8 cellular contexts compared by ENCODE assay signal in the genomic region with DNA sequence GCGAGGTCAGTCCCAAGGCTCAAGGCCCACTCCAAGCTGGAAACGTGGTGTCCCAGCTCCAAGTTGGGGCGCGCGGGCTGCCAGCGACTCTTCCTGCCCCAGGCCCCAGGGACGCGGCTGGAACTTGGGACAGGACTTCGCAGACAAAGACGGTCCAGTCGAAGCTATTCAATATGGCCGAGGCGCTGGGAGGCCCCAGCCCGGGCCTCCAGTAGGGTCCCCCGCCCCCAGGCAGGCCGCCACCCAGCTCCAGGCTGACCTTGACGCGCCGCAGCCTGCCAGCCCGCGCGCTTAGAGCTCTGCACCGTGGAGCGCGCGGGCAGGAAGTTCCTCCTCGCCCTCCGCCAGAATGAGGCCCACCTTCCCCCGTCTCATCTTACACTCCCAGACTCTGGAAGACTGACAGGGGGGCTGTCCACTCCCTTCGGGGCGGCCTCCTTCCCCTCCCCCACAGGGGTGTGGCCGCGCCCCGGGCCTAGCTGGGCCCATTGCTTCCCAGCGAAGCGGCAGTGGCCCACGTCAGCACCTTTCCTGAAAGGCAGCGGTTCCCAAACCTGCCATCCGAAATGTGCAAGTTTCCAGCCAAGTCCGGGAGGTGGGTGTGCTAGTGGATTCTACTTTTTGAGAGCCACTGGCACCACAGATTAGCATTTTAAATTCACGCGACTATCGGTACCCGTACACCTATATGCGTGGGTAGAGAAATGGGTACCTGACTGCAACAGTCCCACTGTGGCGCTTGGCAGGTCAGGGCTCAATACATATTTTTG. TPM values are rescaled to one million over a fixed set of nuclear protein-coding genes. Genes with fewer than 3 reads are reported as not detected.
DNase-seq lines count a peak whose midpoint lies in the region; FAIRE-seq and TF ChIP-seq lines count a peak whose summit lies in the region.

TSS of gene CCDC8 (minus strand) at position 303 of the 770 bp plus-strand sequence. CDS start 754 bp downstream, outside the sequence.

- H3K4me1 Mint-ChIP-seq in CD14-positive monocyte = peaks cover 4% of the 10 kb centered on the region

- H3K9me3 ChIP-seq in HUES6 (ENCODE audit: control insufficient read depth, insufficient read depth, low read depth, low read length) (no peaks in the 10 kb centered on the region), keratinocyte (ENCODE audit: control insufficient read depth, low read depth, low read length) (no peaks in the 10 kb centered on the region), stomach smooth muscle (ENCODE audit: control insufficient read depth in 2 of 2, low read length in 2 of 2) (no peaks in the 10 kb centered on the region)

- no peak for TF ChIP-seq CTCF in bronchial epithelial cell (IDR thresholded peaks at IDR 0.05; ENCODE audit: insufficient read depth, low read length, severe bottlenecking)
- no peak for TF ChIP-seq CTCF in keratinocyte (optimal IDR thresholded peaks at IDR 0.05 in 1 of 3, IDR thresholded peaks at IDR 0.05 in 1 of 3, conservative IDR thresholded peaks at IDR 0.05 in 1 of 3; ENCODE audit: extremely low read depth in 1 of 3, insufficient read depth in 2 of 3, low read length in 3 of 3)
- TF ChIP-seq CTCF in CD14-positive monocyte (IDR thresholded peaks at IDR 0.05) = no peak

- no peaks in the 10 kb centered on the region for H3K27me3 ChIP-seq in HUES6 (ENCODE audit: control insufficient read depth, insufficient read depth, low read length)
- no peaks in the 10 kb centered on the region for H3K27me3 ChIP-seq in bronchial epithelial cell (ENCODE audit: control insufficient read depth, insufficient read depth, low read length)
- H3K27me3 ChIP-seq in keratinocyte (ENCODE audit: control insufficient read depth, extremely low read depth, insufficient read depth, low read length) = peaks cover 16% of the 10 kb centered on the region
- H3K27me3 ChIP-seq in stomach smooth muscle (ENCODE audit: control insufficient read depth in 1 of 2, insufficient read depth in 2 of 2, low read length in 2 of 2) = peaks cover 39 to 43% of the 10 kb centered on the region in 2 donors

- H3K27ac ChIP-seq in HUES6 (ENCODE audit: low read depth, low read length) = peak within 1 kb of the TSS; percentile 81
- peak within 1 kb of the TSS; percentile 13 for H3K27ac ChIP-seq in keratinocyte (ENCODE audit: control insufficient read depth, insufficient read depth, low read length)
- H3K27ac ChIP-seq in stomach smooth muscle (ENCODE audit: low read length) = no peak within 1 kb of the TSS

- H4K20me1 ChIP-seq in keratinocyte (ENCODE audit: control insufficient read depth, extremely low read depth, insufficient read depth, low read length) = no peaks in the 10 kb centered on the region

- peak within 1 kb of the TSS; percentile 75 for H3K4me2 ChIP-seq in keratinocyte (ENCODE audit: control insufficient read depth, extremely low read depth, insufficient read depth, low read depth, low read length)

- H3K36me3 Mint-ChIP-seq in CD14-positive monocyte = peaks cover 0 to 2% of the 10 kb centered on the region in 2 donors

- peak within 1 kb of the TSS; percentile 51 for H2AFZ ChIP-seq in keratinocyte (ENCODE audit: control insufficient read depth, low read length)

- FAIRE-seq in bronchial epithelial cell (lab: Jason Lieb, UNC) = no peak
- FAIRE-seq in keratinocyte (lab: Jason Lieb, UNC) = no peak

- dilution Hi-C loops in keratinocyte (cut with MboI; ENCODE audit: extremely low pct_ligation_motif_present, low sequenced_read_pairs) = no loop called here

- H3K4me3 Mint-ChIP-seq in CD14-positive monocyte = peak within 1 kb of the TSS in 1 of 2 donors; percentile 77

- peaks cover 84 to 93% (median 87%) of the 10 kb centered on the region in 3 donors for H3K27me3 Mint-ChIP-seq in CD14-positive monocyte (ENCODE audit: low read depth in 3 of 3)

- peaks cover 0 to 27% (median 9%) of the 10 kb centered on the region in 7 donors for H3K9me3 Mint-ChIP-seq in CD14-positive monocyte

- H3K36me3 ChIP-seq in HUES6 (ENCODE audit: control insufficient read depth, insufficient read depth, low read length) = peaks cover 6% of the 10 kb centered on the region; the same call in 1 of the 2 replicates
- H3K36me3 ChIP-seq in bronchial epithelial cell (ENCODE audit: control insufficient read depth, insufficient read depth, low read length) = peaks cover 3% of the 10 kb centered on the region
- H3K36me3 ChIP-seq in keratinocyte (ENCODE audit: control insufficient read depth in 2 of 2, extremely low read depth in 1 of 2, insufficient read depth in 2 of 2, low read length in 2 of 2) = no peaks in the 10 kb centered on the region
- H3K36me3 ChIP-seq in stomach smooth muscle (ENCODE audit: control insufficient read depth in 2 of 2, insufficient read depth in 2 of 2, low read length in 2 of 2) = no peaks in the 10 kb centered on the region

- intact Hi-C loops in CD14-positive monocyte (cut with micrococcal nuclease) = no loop called here

- H3K9ac ChIP-seq in HUES6 (ENCODE audit: low read length) = peak within 1 kb of the TSS; percentile 90
- peak within 1 kb of the TSS; percentile 56 for H3K9ac ChIP-seq in keratinocyte (ENCODE audit: control insufficient read depth, extremely low read depth, insufficient read depth, low read length)
- peak within 1 kb of the TSS in 1 of 2 donors; percentile 26 for H3K9ac ChIP-seq in stomach smooth muscle (ENCODE audit: low read length in 2 of 2)

- H3K4me1 ChIP-seq in HUES6 (ENCODE audit: control insufficient read depth, insufficient read depth, low read length) (peaks cover 23% of the 10 kb centered on the region), keratinocyte (ENCODE audit: control insufficient read depth, extremely low read depth, insufficient read depth, low read length) (peaks cover 8% of the 10 kb centered on the region), stomach smooth muscle (ENCODE audit: control insufficient read depth, insufficient read depth, low read length) (peaks cover 35% of the 10 kb centered on the region)

- peak; percentile 76 for DNase-seq in bronchial epithelial cell (ENCODE audit: low read depth)
- DNase-seq in keratinocyte (ENCODE audit: low read depth, low spot score) = no peak
- no peak for DNase-seq in HK-2 (ENCODE audit: unreplicated experiment)
- DNase-seq in stimulated activated CD4-positive, alpha-beta T cell treated with anti-CD3 and anti-CD28 coated beads, Interleukin-4, amount 100 ng/mL, for 24 hours = no peak
- DNase-seq in activated effector memory CD4-positive, alpha-beta T cell treated with anti-CD3 and anti-CD28 coated beads, Interleukin-2, amount 50 U/mL, for 16 hours = no peak
- DNase-seq in CD14-positive monocyte (ENCODE audit: low spot score) = no peak

- no peaks in the 10 kb centered on the region for H3K9me1 ChIP-seq in keratinocyte (ENCODE audit: control insufficient read depth, extremely low read depth, insufficient read depth, low read length)

- no peak within 1 kb of the TSS for H3K27ac Mint-ChIP-seq in CD14-positive monocyte

- peaks cover 10% of the 10 kb centered on the region for H3K79me2 ChIP-seq in keratinocyte (ENCODE audit: control insufficient read depth, insufficient read depth, low read length)

- H3K4me3 ChIP-seq in HUES6 (ENCODE audit: low read depth, low read length) (peak within 1 kb of the TSS; percentile 91), bronchial epithelial cell (ENCODE audit: low read depth, low read length) (peak within 1 kb of the TSS; percentile 55), keratinocyte (ENCODE audit: control insufficient read depth in 2 of 3, extremely low read depth in 1 of 3, insufficient read depth in 2 of 3, low read depth in 1 of 3, low read length in 3 of 3) (peak within 1 kb of the TSS; percentile 20 to 62 (median 61)), stomach smooth muscle (ENCODE audit: low read length in 2 of 2) (peak within 1 kb of the TSS; percentile 58 to 69)

RNA-seq across cellular contexts. Expression of gene CCDC8, which starts in this region (rescaled TPM):
- total RNA-seq in bronchial epithelial cell = 4.7 and 10.3 TPM in 2 replicates
- polyA plus RNA-seq in keratinocyte (5.2 to 5.6 TPM (median 5.4 TPM) in 3 replicates), CD14-positive monocyte (not detected)
- polyA plus RNA-seq in keratinocyte (2011; ENCODE audit: low read depth) = 0.45 TPM
- polyA plus RNA-seq in keratinocyte (2011; cell fraction: cytosol; rRNA removed) = 2.6 and 4.2 TPM in 2 replicates
- polyA plus RNA-seq in keratinocyte (2011; cell fraction: nucleus; rRNA removed) = 4.1 and 5.1 TPM in 2 replicates
- polyA plus RNA-seq in keratinocyte (2012; ENCODE audit: low replicate concordance) = 0.56 and 8.7 TPM in 2 replicates
- 2.8 to 5.1 TPM (median 3.6 TPM) in 3 replicates for polyA minus RNA-seq in keratinocyte
- 5.8 TPM for polyA minus RNA-seq in keratinocyte (2011; cell fraction: cytosol; rRNA and poly(A)+ RNA removed)
- 2.2 and 2.7 TPM in 2 replicates for polyA minus RNA-seq in keratinocyte (2011; cell fraction: nucleus; rRNA and poly(A)+ RNA removed)
